8 cellular contexts compared by ENCODE assay signal in genomic region chr12:111824312-111824711, GRCh38. TPM values are rescaled to one million over a fixed set of nuclear protein-coding genes. Genes with fewer than 3 reads are reported as not detected.
A peak's percentile ranks its signal among the peaks of the same experiment; 100 is the strongest.
DNase-seq lines count a peak whose midpoint lies in the region; ATAC-seq and TF ChIP-seq lines count a peak whose summit lies in the region.
"Not testable (repeated sequence)": the region's sequence is repeated elsewhere in the genome, so short reads cannot be mapped to it uniquely, and the experiment has no call there.

No MANE protein-coding gene starts in this region.

- not testable (repeated sequence) for H3K79me2 ChIP-seq in OCI-LY1 (ENCODE audit: insufficient read depth, low read length); smooth muscle cell (ENCODE audit: low read depth)

- H3K27me3 Mint-ChIP-seq in CD4-positive, alpha-beta memory T cell, result peaks cover 13 to 26% of the 10 kb centered on the region in 2 donors
- peaks cover 42% of the 10 kb centered on the region for H3K27me3 Mint-ChIP-seq in activated CD4-positive, alpha-beta T cell treated with anti-CD3 and anti-CD28 coated beads, Interleukin-2, amount 10 ng/mL, durations not matched to agents 24 days and 14 days
- H3K27me3 Mint-ChIP-seq in endodermal cell (ENCODE audit: insufficient read depth), result not testable (repeated sequence)

- not testable (repeated sequence) for H3K4me1 Mint-ChIP-seq in CD4-positive, alpha-beta memory T cell; activated CD4-positive, alpha-beta T cell treated with anti-CD3 and anti-CD28 coated beads, Interleukin-2, amount 10 ng/mL, durations not matched to agents 24 days and 14 days; endodermal cell

- H3F3A ChIP-seq in OCI-LY1 (ENCODE audit: insufficient read depth, low read length); smooth muscle cell (ENCODE audit: low read depth): not testable (repeated sequence)

- H3K27ac ChIP-seq in CD4-positive, alpha-beta memory T cell (ENCODE audit: low read depth, low read length); OCI-LY1 (ENCODE audit: low read depth, low read length, poor library complexity, severe bottlenecking); endodermal cell (ENCODE audit: low read depth, low read length); smooth muscle cell (ENCODE audit: low read depth): not testable (repeated sequence)

- H3K4me3 Mint-ChIP-seq in CD4-positive, alpha-beta memory T cell; activated CD4-positive, alpha-beta T cell treated with anti-CD3 and anti-CD28 coated beads, Interleukin-2, amount 10 ng/mL, durations not matched to agents 24 days and 14 days; endodermal cell: not testable (repeated sequence)

- 0 out of 2 replicates have a peak, but pooled peaks have one; percentile 10 for TF ChIP-seq CTCF in GM12874 (IDR thresholded peaks at IDR 0.05; ENCODE audit: insufficient read depth, low read depth, low read length)
- peak; percentile 49 for TF ChIP-seq CTCF in LNCAP (IDR thresholded peaks at IDR 0.05)
- peak; percentile 34; the same call in 1 of the 2 replicates for TF ChIP-seq CTCF in OCI-LY1 (IDR thresholded peaks at IDR 0.05; ENCODE audit: low read length)
- TF ChIP-seq CTCF in endodermal cell (conservative IDR thresholded peaks at IDR 0.05), result peak; percentile 77
- peak; percentile 33 for TF ChIP-seq CTCF in smooth muscle cell (IDR thresholded peaks at IDR 0.05; ENCODE audit: borderline replicate concordance, insufficient read depth, poor library complexity, severe bottlenecking)

- DNase-seq in CD4-positive, alpha-beta memory T cell, result peak in 4 of 5 donors; percentile 20 to 30 (median 24)
- DNase-seq in activated CD4-positive, alpha-beta T cell treated with anti-CD3 and anti-CD28 coated beads, Interleukin-2, amount 10 ng/mL, durations not matched to agents 24 days and 14 days, result peak; percentile 67
- not testable (repeated sequence) for DNase-seq in endodermal cell; left colon; smooth muscle cell (lab: John Stamatoyannopoulos, UW; ENCODE audit: unreplicated experiment)

- H3K9me3 Mint-ChIP-seq in CD4-positive, alpha-beta memory T cell; activated CD4-positive, alpha-beta T cell treated with anti-CD3 and anti-CD28 coated beads, Interleukin-2, amount 10 ng/mL, durations not matched to agents 24 days and 14 days: not testable (repeated sequence)
- H3K9me3 Mint-ChIP-seq in endodermal cell, result peaks cover 21% of the 10 kb centered on the region

- POLR2A ChIA-PET in CD4-positive, alpha-beta memory T cell (lab: Charles Lee; ENCODE audit: partially characterized antibody), result not testable (repeated sequence)

- not testable (repeated sequence) for H3K36me3 ChIP-seq in CD4-positive, alpha-beta memory T cell (ENCODE audit: insufficient read depth, low read length); OCI-LY1 (ENCODE audit: insufficient read depth, low read length); endodermal cell (ENCODE audit: control insufficient read depth, insufficient read depth, low read length); smooth muscle cell (ENCODE audit: low read depth)

- H2AFZ ChIP-seq in OCI-LY1 (ENCODE audit: low read length); smooth muscle cell (ENCODE audit: low read depth): not testable (repeated sequence)

- H3K9me3 ChIP-seq in CD4-positive, alpha-beta memory T cell (ENCODE audit: control insufficient read depth in 1 of 2, low read length in 2 of 2); OCI-LY1 (ENCODE audit: low read length); endodermal cell (ENCODE audit: control insufficient read depth, low read length); smooth muscle cell (replicated peaks; ENCODE audit: low read depth): not testable (repeated sequence)

- CTCF ChIA-PET in CD4-positive, alpha-beta memory T cell (lab: Charles Lee; ENCODE audit: partially characterized antibody), result interaction anchor here (2.5 kb wide), 1 partner anchor 11 kb away, joined by 10 read pairs; no protein-coding TSS in a partner anchor

- ATAC-seq in left colon, result peak; percentile 20

- H3K9ac ChIP-seq in OCI-LY1 (ENCODE audit: low read length); endodermal cell (ENCODE audit: extremely low read depth, low read length, poor library complexity, severe bottlenecking); smooth muscle cell (ENCODE audit: low read depth): not testable (repeated sequence)

- H4K20me1 ChIP-seq in OCI-LY1 (ENCODE audit: insufficient read depth, low read length); smooth muscle cell (ENCODE audit: low read depth): not testable (repeated sequence)

- 60% methylated on average over 1 to 4 of the region's 4 CpGs for WGBS in endodermal cell (ENCODE audit: insufficient coverage in 1 of 2, insufficient read length in 1 of 2), 2 experiments
- WGBS in smooth muscle cell (ENCODE audit: low lambda C conversion rate), result 45% methylated on average over 4 of the region's 4 CpGs

- H3K27ac Mint-ChIP-seq in CD4-positive, alpha-beta memory T cell; activated CD4-positive, alpha-beta T cell treated with anti-CD3 and anti-CD28 coated beads, Interleukin-2, amount 10 ng/mL, durations not matched to agents 24 days and 14 days; endodermal cell: not testable (repeated sequence)

- H3K9me2 ChIP-seq in OCI-LY1 (ENCODE audit: low read depth, low read length), result not testable (repeated sequence)

- H3K4me1 ChIP-seq in CD4-positive, alpha-beta memory T cell (ENCODE audit: insufficient read depth, low read length); OCI-LY1 (ENCODE audit: insufficient read depth, low read length, severe bottlenecking); endodermal cell (ENCODE audit: control insufficient read depth, insufficient read depth, low read length); smooth muscle cell (ENCODE audit: low read depth): not testable (repeated sequence)

- not testable (repeated sequence) for H3K4me2 ChIP-seq in OCI-LY1 (ENCODE audit: low read length); smooth muscle cell

- not testable (repeated sequence) for H3K36me3 Mint-ChIP-seq in CD4-positive, alpha-beta memory T cell; activated CD4-positive, alpha-beta T cell treated with anti-CD3 and anti-CD28 coated beads, Interleukin-2, amount 10 ng/mL, durations not matched to agents 24 days and 14 days (ENCODE audit: low read depth); endodermal cell (ENCODE audit: low read depth)

- not testable (repeated sequence) for H3K27me3 ChIP-seq in CD4-positive, alpha-beta memory T cell (ENCODE audit: insufficient read depth, low read length); OCI-LY1 (ENCODE audit: insufficient read depth, low read length); endodermal cell (ENCODE audit: control insufficient read depth, insufficient read depth, low read length, poor library complexity, severe bottlenecking); smooth muscle cell (ENCODE audit: low read depth)

- intact Hi-C loops in CD4-positive, alpha-beta memory T cell (cut with micrococcal nuclease), result loop anchor here (1.0 kb wide), 1 partner anchor 563 kb away; no protein-coding TSS in a partner anchor
- intact Hi-C loops in activated CD4-positive, alpha-beta T cell treated with anti-CD3 and anti-CD28 coated beads, Interleukin-2, amount 10 ng/mL, durations not matched to agents 24 days and 14 days (cut with micrococcal nuclease); left colon (cut with DNase I, micrococcal nuclease): not testable (repeated sequence)

- H3K4me3 ChIP-seq in CD4-positive, alpha-beta memory T cell (ENCODE audit: low read length in 2 of 2); OCI-LY1 (ENCODE audit: low read depth, low read length, poor library complexity, severe bottlenecking); endodermal cell (ENCODE audit: low read length); smooth muscle cell: not testable (repeated sequence)

RNA-seq across cellular contexts. Expression of gene MAPKAPK5, which starts 17.7 kb away (rescaled TPM):
- 10 to 100 TPM; 59.6 to 68.1 TPM for total RNA-seq in CD4-positive, alpha-beta memory T cell
- 10 to 100 TPM; 36.6 to 43.0 TPM for polyA plus RNA-seq in CD4-positive, alpha-beta memory T cell
- total RNA-seq in activated CD4-positive, alpha-beta T cell treated with anti-CD3 and anti-CD28 coated beads, Interleukin-2, amount 10 ng/mL, durations not matched to agents 24 days and 14 days, result 76.0 and 80.2 TPM in 2 replicates
- total RNA-seq in endodermal cell (10 to 100 TPM; 80.5 to 90.6 TPM), left colon (10 to 100 TPM; 76.1 to 86.4 TPM), smooth muscle cell (29.8 and 32.6 TPM in 2 replicates)
- polyA plus RNA-seq in endodermal cell (2013, experiment 1 of 2), result 53.7 TPM
- 42.9 TPM for polyA plus RNA-seq in endodermal cell (2013, experiment 2 of 2)
- polyA plus RNA-seq in smooth muscle cell, result 45.6 and 46.1 TPM in 2 replicates

RNA-seq across cellular contexts. Expression of gene ALDH2, which starts 57.6 kb away (rescaled TPM):
- 1 to 10 TPM; 3.0 to 3.1 TPM for total RNA-seq in CD4-positive, alpha-beta memory T cell
- under 1 TPM; 0.47 to 0.53 TPM for polyA plus RNA-seq in CD4-positive, alpha-beta memory T cell
- 0.09 and 0.21 TPM in 2 replicates for total RNA-seq in activated CD4-positive, alpha-beta T cell treated with anti-CD3 and anti-CD28 coated beads, Interleukin-2, amount 10 ng/mL, durations not matched to agents 24 days and 14 days
- 10 to 100 TPM; 76.6 to 91.4 TPM for total RNA-seq in endodermal cell
- 52.8 TPM for polyA plus RNA-seq in endodermal cell (2013, experiment 1 of 2)
- polyA plus RNA-seq in endodermal cell (2013, experiment 2 of 2), result 43.7 TPM
- total RNA-seq in left colon, result 100 to 1,000 TPM; 371 to 399 TPM
- total RNA-seq in smooth muscle cell, result 17.0 and 30.5 TPM in 2 replicates
- polyA plus RNA-seq in smooth muscle cell, result 54.6 and 75.3 TPM in 2 replicates

Comparison
In these comparisons a context has a peak if more than half of its experiments do, and no peak if none do; other contexts are left out.
1. CTCF ChIP-seq: peak in every context shown above with its lines; median percentile 77 in endodermal cell; 49 in LNCAP; 34 in OCI-LY1; 33 in smooth muscle cell; 10 in GM12874.
2. RNA of gene ALDH2, which starts 57.6 kb away (total RNA-seq): 371 to 399 TPM in left colon; 76.6 to 91.4 TPM in endodermal cell, 17.0 to 30.5 TPM in smooth muscle cell, 3.0 to 3.1 TPM in CD4-positive, alpha-beta memory T cell and 0.09 to 0.21 TPM in activated CD4-positive, alpha-beta T cell treated with anti-CD3 and anti-CD28 coated beads, Interleukin-2, amount 10 ng/mL, durations not matched to agents 24 days and 14 days; every median in the first group is over 4 times any median in the second.